1 cellular context compared by ENCODE assay signal in genomic region chr7:100967292-100967863, GRCh38.
TF ChIP-seq lines count a peak whose summit lies in the region.

No MANE protein-coding gene starts in this region.

TF ChIP-seq in H1, 55 proteins besides CTCF, POLR2A, EP300 and RAD21:
- TF ChIP-seq KDM4A (IDR thresholded peaks at IDR 0.05; ENCODE audit: low read depth, low read length, severe bottlenecking) (peak; percentile 1), ASH2L (IDR thresholded peaks at IDR 0.05; ENCODE audit: low read length) (no peak), KDM1A (IDR thresholded peaks at IDR 0.05; ENCODE audit: borderline replicate concordance, low read length) (peak; percentile 90; the same call in 1 of the 2 replicates), POU5F1 (IDR thresholded peaks at IDR 0.05; ENCODE audit: low read depth, low read length) (no peak), CREB1 (IDR thresholded peaks at IDR 0.05) (no peak), CEBPB (IDR thresholded peaks at IDR 0.05; ENCODE audit: low read depth, low read length) (no peak)
TF ChIP-seq in H1: peak in this region for 2.
